11 cellular contexts compared by ENCODE assay signal in the genomic region with DNA sequence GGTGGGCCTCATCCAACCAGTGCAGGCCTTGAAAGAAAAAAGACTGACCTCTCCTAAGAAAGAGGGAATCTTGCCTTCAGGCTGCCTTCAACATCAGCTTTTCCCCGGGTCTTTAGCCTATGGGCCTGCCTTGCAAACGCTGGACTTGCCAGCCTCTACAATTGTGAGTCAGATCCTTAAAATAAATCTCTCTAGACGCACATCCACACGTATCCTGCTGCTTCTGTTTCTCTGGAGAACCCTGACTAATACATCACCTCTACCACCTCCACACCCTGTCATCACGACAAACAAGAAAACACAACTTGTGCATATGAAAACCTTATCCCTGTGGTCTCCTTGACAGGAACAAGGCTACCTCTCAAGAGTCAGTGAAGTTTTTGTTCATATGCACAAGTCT. TPM values are rescaled to one million over a fixed set of nuclear protein-coding genes. Genes with fewer than 3 reads are reported as not detected.
DNase-seq lines count a peak whose midpoint lies in the region; ATAC-seq and TF ChIP-seq lines count a peak whose summit lies in the region.
"Had no signal": no experiment of that assay in that cellular context is flagged by ENCODE, and none has a peak within 500 bp of the region (broad histone marks: within the 10 kb centered on the region; RNA-seq: fewer than 3 reads in every experiment).

No MANE protein-coding gene starts in this region.

- no peak overlapping the region for H3K4me3 ChIP-seq in cardiac fibroblast (replicated peaks in 1 of 2; ENCODE audit: low read depth in 2 of 2, low read length in 2 of 2)
- H3K4me3 ChIP-seq in kidney epithelial cell (ENCODE audit: low read depth, low read length) = no peak overlapping the region
- no peak overlapping the region for H3K4me3 ChIP-seq in mucosa of descending colon
- H3K4me3 ChIP-seq: tibial nerve had no signal

- DNase-seq in A172 (ENCODE audit: low spot score) = peak; percentile 84
- peak; percentile 94 for DNase-seq in HT1080 (ENCODE audit: low read depth)
- peak; percentile 77 to 93 for DNase-seq in cardiac fibroblast (ENCODE audit: low read depth in 2 of 2)
- peak; percentile 68 for DNase-seq in kidney epithelial cell (ENCODE audit: low read depth)
- no peak for DNase-seq in OCI-M1 (lab: John Stamatoyannopoulos, UW)
- no peak for DNase-seq in SHP77 treated with DMSO at 0.1 percent for 48 hours (lab: John Stamatoyannopoulos, UW)
- no peak for DNase-seq in DMS153 (lab: John Stamatoyannopoulos, UW)
- DNase-seq in mucosa of descending colon = no peak
- DNase-seq: activated naive CD4-positive, alpha-beta T cell; stimulated activated CD4-positive, alpha-beta T cell treated with anti-CD3 and anti-CD28 coated beads, Interleukin-4, amount 100 ng/mL, for 4 hours had no signal

- no peaks in the 10 kb centered on the region for H3K9me3 ChIP-seq in mucosa of descending colon

- no peaks in the 10 kb centered on the region for H3K36me3 ChIP-seq in kidney epithelial cell (ENCODE audit: control insufficient read depth, insufficient read depth, low read length)
- no peaks in the 10 kb centered on the region for H3K36me3 ChIP-seq in mucosa of descending colon (ENCODE audit: low read depth)

- ATAC-seq in mucosa of descending colon = no peak

- H3K27me3 ChIP-seq in kidney epithelial cell (ENCODE audit: control insufficient read depth, insufficient read depth, low read length) = no peaks in the 10 kb centered on the region
- H3K27me3 ChIP-seq: tibial nerve had no signal

- no peaks in the 10 kb centered on the region for H3K4me1 ChIP-seq in mucosa of descending colon (ENCODE audit: low read depth)

- intact Hi-C loops in mucosa of descending colon (cut with DNase I, micrococcal nuclease) = no loop called here

- no peak for TF ChIP-seq CTCF in cardiac fibroblast (IDR thresholded peaks at IDR 0.05; ENCODE audit: low read depth, low read length)
- no peak for TF ChIP-seq CTCF in kidney epithelial cell (IDR thresholded peaks at IDR 0.05; ENCODE audit: insufficient read depth, low read length, poor library complexity, severe bottlenecking)
- no peak for TF ChIP-seq CTCF in mucosa of descending colon (IDR thresholded peaks at IDR 0.05)

RNA-seq across cellular contexts. Expression of a gene that starts 11.8 kb away (rescaled TPM):
- total RNA-seq in A172 (2014; rRNA removed; shearing (Covaris generic)) = 78.1 and 81.4 TPM in 2 replicates
- 86.8 and 96.8 TPM in 2 replicates for total RNA-seq in HT1080 (2014; rRNA removed; shearing (Covaris generic))
- 79.6 and 95.9 TPM in 2 replicates for polyA plus RNA-seq in HT1080 (2015; cell fraction: cytosol; rRNA removed)
- 187 and 188 TPM in 2 replicates for polyA plus RNA-seq in HT1080 (2015; cell fraction: nucleus; rRNA removed)
- total RNA-seq in kidney epithelial cell = 110 and 120 TPM in 2 replicates
- total RNA-seq in mucosa of descending colon = 100 to 1,000 TPM; 139 to 210 (median 143) TPM

Comparison
In these comparisons a context has a peak if more than half of its experiments do, and no peak if none do; other contexts are left out.
1. DNase-seq: peak in A172 (single experiment), HT1080 (single experiment), cardiac fibroblast (2 of 2) and kidney epithelial cell (single experiment); none in OCI-M1 (single experiment), SHP77 treated with DMSO at 0.1 percent for 48 hours (single experiment), DMS153 (single experiment) and mucosa of descending colon (0 of 3).